8 cellular contexts compared by ENCODE assay signal in genomic region chr6:129730477-129731165, GRCh38. TPM values are rescaled to one million over a fixed set of nuclear protein-coding genes. Genes with fewer than 3 reads are reported as not detected.
A peak's percentile ranks its signal among the peaks of the same experiment; 100 is the strongest.
DNase-seq lines count a peak whose midpoint lies in the region; ATAC-seq and TF ChIP-seq lines count a peak whose summit lies in the region.

No MANE protein-coding gene starts in this region.

- no peaks in the 10 kb centered on the region for H3K9me3 Mint-ChIP-seq in activated T-helper 2 cell treated with anti-CD3 and anti-CD28 coated beads, Interferon-gamma antibody, Interleukin-2, Interleukin-4, amounts not matched to agents 10 μg/mL and 5 μg/mL and 100 μg/mL, durations not matched to agents 14 hours and 24 hours and 36 hours

- TF ChIP-seq CTCF in vagina (IDR thresholded peaks at IDR 0.05), result peak; percentile 31 to 58 (median 31)

- no peaks in the 10 kb centered on the region for H3K9me3 ChIP-seq in vagina

- H3K36me3 Mint-ChIP-seq in activated T-helper 2 cell treated with anti-CD3 and anti-CD28 coated beads, Interferon-gamma antibody, Interleukin-2, Interleukin-4, amounts not matched to agents 10 μg/mL and 5 μg/mL and 100 μg/mL, durations not matched to agents 14 hours and 24 hours and 36 hours (ENCODE audit: low read depth), result no peaks in the 10 kb centered on the region

- DNase-seq in Caki2 (ENCODE audit: low read depth) (peak; percentile 60), LHCN-M2 (ENCODE audit: low read depth) (peak; percentile 54), kidney tubule cell (ENCODE audit: low spot score) (peak; percentile 65), vagina (ENCODE audit: extremely low spot score in 2 of 2) (no peak), EL (no peak), germinal center (ENCODE audit: low spot score) (no peak)
- no peak for DNase-seq in activated T-helper 2 cell treated with anti-CD3 and anti-CD28 coated beads, Interferon-gamma antibody, Interleukin-2, Interleukin-4, amounts not matched to agents 10 μg/mL and 5 μg/mL and 100 μg/mL, durations not matched to agents 14 hours and 24 hours and 36 hours (ENCODE audit: low spot score)

- no peak overlapping the region for H3K4me3 ChIP-seq in vagina

- ATAC-seq in GM19035 (IDR thresholded peaks at IDR 0.05; ENCODE audit: unreplicated experiment), result peak; percentile 64

- H3K4me1 ChIP-seq in vagina, result no peaks in the 10 kb centered on the region

- H3K27ac Mint-ChIP-seq in activated T-helper 2 cell treated with anti-CD3 and anti-CD28 coated beads, Interferon-gamma antibody, Interleukin-2, Interleukin-4, amounts not matched to agents 10 μg/mL and 5 μg/mL and 100 μg/mL, durations not matched to agents 14 hours and 24 hours and 36 hours, result peak overlapping the region; percentile 8

- in situ Hi-C loops in Caki2 (cut with HindIII; ENCODE audit: low pct_unique_long_range_greater_than_20kb, low sequenced_read_pairs), result no loop called here

- H3K36me3 ChIP-seq in vagina, result no peaks in the 10 kb centered on the region

- intact Hi-C loops in activated T-helper 2 cell treated with anti-CD3 and anti-CD28 coated beads, Interferon-gamma antibody, Interleukin-2, Interleukin-4, amounts not matched to agents 10 μg/mL and 5 μg/mL and 100 μg/mL, durations not matched to agents 14 hours and 24 hours and 36 hours (cut with micrococcal nuclease), result loop anchor here (1.0 kb wide), 3 partner anchors 59 to 291 kb away; no protein-coding TSS in a partner anchor
- intact Hi-C loops in vagina (cut with DNase I), result no loop called here

- no peaks in the 10 kb centered on the region for H3K27me3 Mint-ChIP-seq in activated T-helper 2 cell treated with anti-CD3 and anti-CD28 coated beads, Interferon-gamma antibody, Interleukin-2, Interleukin-4, amounts not matched to agents 10 μg/mL and 5 μg/mL and 100 μg/mL, durations not matched to agents 14 hours and 24 hours and 36 hours (ENCODE audit: low read depth)

- H3K27me3 ChIP-seq in vagina, result no peaks in the 10 kb centered on the region

- H3K4me3 Mint-ChIP-seq in activated T-helper 2 cell treated with anti-CD3 and anti-CD28 coated beads, Interferon-gamma antibody, Interleukin-2, Interleukin-4, amounts not matched to agents 10 μg/mL and 5 μg/mL and 100 μg/mL, durations not matched to agents 14 hours and 24 hours and 36 hours (ENCODE audit: low read depth), result no peak overlapping the region

- TF ChIP-seq POLR2A in vagina (IDR thresholded peaks at IDR 0.05), result no peak

- H3K27ac ChIP-seq in vagina, result no peak overlapping the region

- peaks cover 19% of the 10 kb centered on the region for H3K4me1 Mint-ChIP-seq in activated T-helper 2 cell treated with anti-CD3 and anti-CD28 coated beads, Interferon-gamma antibody, Interleukin-2, Interleukin-4, amounts not matched to agents 10 μg/mL and 5 μg/mL and 100 μg/mL, durations not matched to agents 14 hours and 24 hours and 36 hours (ENCODE audit: low read depth)

RNA-seq across cellular contexts. Expression of gene ARHGAP18, which starts 20.6 kb away (rescaled TPM):
- 12.0 and 17.3 TPM in 2 replicates for total RNA-seq in Caki2 (2014; rRNA removed; shearing (Covaris generic); ENCODE audit: low replicate concordance)
- total RNA-seq in LHCN-M2 (2014; rRNA removed), result 96.8 and 101 TPM in 2 replicates
- 18.1 TPM for polyA plus RNA-seq in LHCN-M2 (2012)
- 5.9 and 6.6 TPM in 2 replicates for total RNA-seq in activated T-helper 2 cell treated with anti-CD3 and anti-CD28 coated beads, Interferon-gamma antibody, Interleukin-2, Interleukin-4, amounts not matched to agents 10 μg/mL and 5 μg/mL and 100 μg/mL, durations not matched to agents 14 hours and 24 hours and 36 hours
- 7.6 TPM for total RNA-seq in vagina

Comparison
In these comparisons a context has a peak if more than half of its experiments do, and no peak if none do; other contexts are left out.
1. DNase-seq: peak in Caki2 (single experiment), LHCN-M2 (single experiment) and kidney tubule cell (single experiment); none in activated T-helper 2 cell treated with anti-CD3 and anti-CD28 coated beads, Interferon-gamma antibody, Interleukin-2, Interleukin-4, amounts not matched to agents 10 μg/mL and 5 μg/mL and 100 μg/mL, durations not matched to agents 14 hours and 24 hours and 36 hours (single experiment), vagina (0 of 2), EL (single experiment) and germinal center (single experiment).